Comparison of ENCODE assay signal across 11 cellular contexts in genomic region chr20:23047738-23048214, GRCh38. TPM values are rescaled to one million over a fixed set of nuclear protein-coding genes. Genes with fewer than 3 reads are reported as not detected.
DNase-seq lines count a peak whose midpoint lies in the region; ATAC-seq and TF ChIP-seq lines count a peak whose summit lies in the region.
"Had no signal": no experiment of that assay in that cellular context is flagged by ENCODE, and none has a peak within 500 bp of the region (broad histone marks: within the 10 kb centered on the region; RNA-seq: fewer than 3 reads in every experiment).

No MANE protein-coding gene starts in this region.

- H3K9me2 ChIP-seq in SK-N-SH, result no peaks in the 10 kb centered on the region

- H3F3A ChIP-seq in SK-N-SH (replicated peaks; ENCODE audit: insufficient read depth), result no peaks in the 10 kb centered on the region

- no peak overlapping the region for H3K4me2 ChIP-seq in SK-N-SH

- H3K27ac Mint-ChIP-seq in natural killer cell, result no peak overlapping the region
- no peak overlapping the region for H3K27ac Mint-ChIP-seq in natural killer cell treated with Interleukin-12 subunit alpha and Interleukin-12 subunit beta and Interleukin-15 and Interleukin-18, amount 100 ng/mL, for 72 hours
- H3K27ac Mint-ChIP-seq: activated T-helper 2 cell treated with anti-CD3 and anti-CD28 coated beads, Interferon-gamma antibody, Interleukin-2, Interleukin-4, amounts not matched to agents 10 μg/mL and 5 μg/mL and 100 μg/mL, durations not matched to agents 14 hours and 24 hours and 36 hours had no signal

- H3K79me2 ChIP-seq in SK-N-SH (ENCODE audit: insufficient read depth), result no peaks in the 10 kb centered on the region

- H2AFZ ChIP-seq in SK-N-SH (ENCODE audit: low read depth), result no peak overlapping the region

- peak overlapping the region; percentile 56 for H3K4me3 ChIP-seq in epithelial cell of esophagus (ENCODE audit: low read length)
- peak overlapping the region; percentile 43 to 57 for H3K4me3 ChIP-seq in mucosa of rectum (ENCODE audit: low read length in 2 of 2)
- H3K4me3 ChIP-seq in vagina, result peak overlapping the region; percentile 48 to 49
- H3K4me3 ChIP-seq in SK-N-SH (ENCODE audit: low read depth in 2 of 2, low read length in 1 of 2), result no peak overlapping the region

- H3K27me3 Mint-ChIP-seq in natural killer cell (ENCODE audit: low read depth in 2 of 2), result peaks cover 43 to 65% of the 10 kb centered on the region in 2 donors
- H3K27me3 Mint-ChIP-seq in natural killer cell treated with Interleukin-12 subunit alpha and Interleukin-12 subunit beta and Interleukin-15 and Interleukin-18, amount 100 ng/mL, for 72 hours, result peaks cover 49 to 65% of the 10 kb centered on the region in 2 donors

- H3K36me3 ChIP-seq in mucosa of rectum (ENCODE audit: control insufficient read depth in 2 of 2, insufficient read depth in 2 of 2, low read length in 2 of 2) (no peaks in the 10 kb centered on the region), vagina (no peaks in the 10 kb centered on the region), SK-N-SH (replicated peaks in 1 of 2; ENCODE audit: control insufficient read depth in 1 of 2, insufficient read depth in 2 of 2, low read length in 1 of 2) (no peaks in the 10 kb centered on the region)

- peaks cover 16 to 39% of the 10 kb centered on the region in 2 donors for H3K4me1 Mint-ChIP-seq in natural killer cell
- H3K4me1 Mint-ChIP-seq in natural killer cell treated with Interleukin-12 subunit alpha and Interleukin-12 subunit beta and Interleukin-15 and Interleukin-18, amount 100 ng/mL, for 72 hours (ENCODE audit: low read depth in 2 of 2), result peaks cover 0 to 16% of the 10 kb centered on the region in 2 donors

- H3K9me3 ChIP-seq in mucosa of rectum (ENCODE audit: control insufficient read depth in 2 of 2, low read length in 2 of 2) (no peaks in the 10 kb centered on the region), vagina (no peaks in the 10 kb centered on the region), SK-N-SH (no peaks in the 10 kb centered on the region)

- CTCF ChIA-PET in SK-N-SH (lab: Yijun Ruan, JAX), result no interaction called here

- TF ChIP-seq EP300 in SK-N-SH (IDR thresholded peaks at IDR 0.05; ENCODE audit: borderline replicate concordance in 1 of 2, low read depth in 1 of 2, low read length in 1 of 2), result no peak

- ATAC-seq in natural killer cell (no peak), GM21381 (IDR thresholded peaks at IDR 0.05; ENCODE audit: unreplicated experiment) (no peak)
- ATAC-seq in natural killer cell treated with Interleukin-12 subunit alpha and Interleukin-12 subunit beta and Interleukin-15 and Interleukin-18, amount 100 ng/mL, for 72 hours, result no peak

- 35% methylated on average over 9 of the region's 47 CpGs for WGBS in SK-N-SH (ENCODE audit: low lambda C conversion rate)

- H3K36me3 Mint-ChIP-seq in natural killer cell, result no peaks in the 10 kb centered on the region
- peaks cover 6% of the 10 kb centered on the region for H3K36me3 Mint-ChIP-seq in natural killer cell treated with Interleukin-12 subunit alpha and Interleukin-12 subunit beta and Interleukin-15 and Interleukin-18, amount 100 ng/mL, for 72 hours

- POLR2A ChIA-PET in SK-N-SH (lab: Yijun Ruan, JAX), result no interaction called here

- TF ChIP-seq RAD21 in SK-N-SH (IDR thresholded peaks at IDR 0.05; ENCODE audit: low read length), result no peak

- no peak for TF ChIP-seq CTCF in natural killer cell (IDR thresholded peaks at IDR 0.05)
- peak; percentile 34 for TF ChIP-seq CTCF in epithelial cell of esophagus (IDR thresholded peaks at IDR 0.05; ENCODE audit: insufficient read depth, low read depth, low read length, missing control alignments)
- no peak for TF ChIP-seq CTCF in vagina (IDR thresholded peaks at IDR 0.05)
- TF ChIP-seq CTCF in SK-N-SH (IDR thresholded peaks at IDR 0.05), result no peak

- TF ChIP-seq POLR2A in vagina (IDR thresholded peaks at IDR 0.05), result no peak

- DNase-seq in natural killer cell, result no peak
- no peak for DNase-seq in natural killer cell treated with Interleukin-12 subunit alpha and Interleukin-12 subunit beta and Interleukin-15 and Interleukin-18, amount 100 ng/mL, for 72 hours (ENCODE audit: low spot score)
- DNase-seq in epithelial cell of esophagus (ENCODE audit: low read depth), result peak; percentile 59
- DNase-seq in vagina (ENCODE audit: extremely low spot score in 2 of 2), result no peak
- DNase-seq in SK-N-SH, result no peak
- no peak for DNase-seq in activated naive CD4-positive, alpha-beta T cell treated with anti-CD3 and anti-CD28 coated beads, Interleukin-2, amount 50 U/mL, for 16 hours
- DNase-seq: SHP77 treated with DMSO at 0.1 percent for 48 hours had no signal

- H3K27me3 ChIP-seq in mucosa of rectum (ENCODE audit: control insufficient read depth in 2 of 2, insufficient read depth in 2 of 2, low read length in 2 of 2) (peaks cover 18 to 27% of the 10 kb centered on the region in 2 donors), vagina (no peaks in the 10 kb centered on the region), SK-N-SH (ENCODE audit: insufficient read depth) (peaks cover 94% of the 10 kb centered on the region)

- peaks cover 6 to 15% of the 10 kb centered on the region in 2 donors for H3K4me1 ChIP-seq in mucosa of rectum (ENCODE audit: control insufficient read depth in 2 of 2, insufficient read depth in 2 of 2, low read length in 2 of 2)
- peaks cover 50% of the 10 kb centered on the region for H3K4me1 ChIP-seq in vagina
- no peaks in the 10 kb centered on the region for H3K4me1 ChIP-seq in SK-N-SH (ENCODE audit: control insufficient read depth in 1 of 2, insufficient read depth in 2 of 2, low read depth in 1 of 2, low read length in 1 of 2)

- no peak overlapping the region for H3K9ac ChIP-seq in mucosa of rectum (ENCODE audit: low read depth in 1 of 2, low read length in 2 of 2)
- H3K9ac ChIP-seq in SK-N-SH, result no peak overlapping the region

- H3K9me3 Mint-ChIP-seq in natural killer cell, result no peaks in the 10 kb centered on the region
- no peaks in the 10 kb centered on the region for H3K9me3 Mint-ChIP-seq in natural killer cell treated with Interleukin-12 subunit alpha and Interleukin-12 subunit beta and Interleukin-15 and Interleukin-18, amount 100 ng/mL, for 72 hours
- H3K9me3 Mint-ChIP-seq: activated T-helper 2 cell treated with anti-CD3 and anti-CD28 coated beads, Interferon-gamma antibody, Interleukin-2, Interleukin-4, amounts not matched to agents 10 μg/mL and 5 μg/mL and 100 μg/mL, durations not matched to agents 14 hours and 24 hours and 36 hours had no signal

- H3K27ac ChIP-seq in mucosa of rectum (ENCODE audit: low read depth in 2 of 2, low read length in 2 of 2), result no peak overlapping the region
- H3K27ac ChIP-seq in vagina, result no peak overlapping the region
- H3K27ac ChIP-seq in SK-N-SH (ENCODE audit: low read depth in 2 of 2, low read length in 1 of 2), result no peak overlapping the region

- H4K20me1 ChIP-seq in SK-N-SH (ENCODE audit: insufficient read depth), result no peaks in the 10 kb centered on the region

- H3K4me3 Mint-ChIP-seq in natural killer cell, result peak overlapping the region; percentile 35
- H3K4me3 Mint-ChIP-seq in natural killer cell treated with Interleukin-12 subunit alpha and Interleukin-12 subunit beta and Interleukin-15 and Interleukin-18, amount 100 ng/mL, for 72 hours, result no peak overlapping the region

- intact Hi-C loops in natural killer cell (cut with micrococcal nuclease) (loop anchor here (2.0 kb wide), 1 partner anchor 187 kb away; no protein-coding TSS in a partner anchor), vagina (cut with DNase I) (loop anchor here (10.0 kb wide), 1 partner anchor 353 kb away; no protein-coding TSS in a partner anchor)

TF ChIP-seq in SK-N-SH, 30 proteins besides CTCF, POLR2A, EP300 and RAD21 (continues in another document):
- no peak for TF ChIP-seq REST (IDR thresholded peaks at IDR 0.05; ENCODE audit: low read depth, low read length)

RNA-seq across cellular contexts. Expression of gene THBD, which starts 1.7 kb away (rescaled TPM):
- total RNA-seq in natural killer cell (1 to 10 TPM; 2.1 to 2.8 (median 2.1) TPM), vagina (76.9 TPM)
- under 1 TPM; 0.12 to 0.33 TPM for total RNA-seq in natural killer cell treated with Interleukin-12 subunit alpha and Interleukin-12 subunit beta and Interleukin-15 and Interleukin-18, amount 100 ng/mL, for 72 hours
- polyA plus RNA-seq in SK-N-SH (2012; rRNA removed), result 0.13 and 0.33 TPM in 2 replicates
- polyA plus RNA-seq in SK-N-SH (2012; cell fraction: cytosol; rRNA removed), result 0.14 and 0.22 TPM in 2 replicates
- 0.18 and 0.19 TPM in 2 replicates for polyA plus RNA-seq in SK-N-SH (2012; cell fraction: nucleus; rRNA removed)
- total RNA-seq: activated T-helper 2 cell treated with anti-CD3 and anti-CD28 coated beads, Interferon-gamma antibody, Interleukin-2, Interleukin-4, amounts not matched to agents 10 μg/mL and 5 μg/mL and 100 μg/mL, durations not matched to agents 14 hours and 24 hours and 36 hours; HT1080 had no signal

RNA-seq across cellular contexts. Expression of gene SSTR4, which starts 12.7 kb away (rescaled TPM):
- total RNA-seq in natural killer cell (not detected), vagina (not detected)
- total RNA-seq in natural killer cell treated with Interleukin-12 subunit alpha and Interleukin-12 subunit beta and Interleukin-15 and Interleukin-18, amount 100 ng/mL, for 72 hours, result not detected
- polyA plus RNA-seq in SK-N-SH (2012; rRNA removed), result not detected in 2 replicates
- polyA plus RNA-seq in SK-N-SH (2012; cell fraction: cytosol; rRNA removed), result not detected in 2 replicates
- not detected in 2 replicates for polyA plus RNA-seq in SK-N-SH (2012; cell fraction: nucleus; rRNA removed)
- total RNA-seq: activated T-helper 2 cell treated with anti-CD3 and anti-CD28 coated beads, Interferon-gamma antibody, Interleukin-2, Interleukin-4, amounts not matched to agents 10 μg/mL and 5 μg/mL and 100 μg/mL, durations not matched to agents 14 hours and 24 hours and 36 hours; HT1080 had no signal

RNA-seq across cellular contexts. Expression of gene CD93, which starts 38.3 kb away (rescaled TPM):
- 10 to 100 TPM in 2 of 3 donors, 1 to 10 TPM in 1; 8.0 to 17.9 (median 17.2) TPM for total RNA-seq in natural killer cell
- total RNA-seq in natural killer cell treated with Interleukin-12 subunit alpha and Interleukin-12 subunit beta and Interleukin-15 and Interleukin-18, amount 100 ng/mL, for 72 hours, result 10 to 100 TPM; 13.7 to 16.8 TPM
- 45.4 TPM for total RNA-seq in vagina
- 0.02 and 0.03 TPM in 2 replicates for polyA plus RNA-seq in SK-N-SH (2012; rRNA removed)
- polyA plus RNA-seq in SK-N-SH (2012; cell fraction: cytosol; rRNA removed), result 0.01 TPM in 2 replicates
- polyA plus RNA-seq in SK-N-SH (2012; cell fraction: nucleus; rRNA removed), result 0.01 TPM in 2 replicates

Comparison
In these comparisons a context has a peak if more than half of its experiments do, and no peak if none do; other contexts are left out.
1. H3K4me3 ChIP-seq: peak in epithelial cell of esophagus (single experiment), mucosa of rectum (2 of 2) and vagina (2 of 2); none in SK-N-SH (0 of 2).
2. RNA of gene THBD, which starts 1.7 kb away (total RNA-seq): 76.9 TPM in vagina (single experiment); 2.1 to 2.8 TPM in natural killer cell and 0.12 to 0.33 TPM in natural killer cell treated with Interleukin-12 subunit alpha and Interleukin-12 subunit beta and Interleukin-15 and Interleukin-18, amount 100 ng/mL, for 72 hours; every median in the first group is over 10 times any median in the second.